ENCODE assay signal across 9 cellular contexts in genomic region chr16:53071748-53072301, GRCh38. TPM values are rescaled to one million over a fixed set of nuclear protein-coding genes. Genes with fewer than 3 reads are reported as not detected.
A peak's percentile ranks its signal among the peaks of the same experiment; 100 is the strongest.
DNase-seq lines count a peak whose midpoint lies in the region; ATAC-seq, FAIRE-seq and TF ChIP-seq lines count a peak whose summit lies in the region.
"Had no signal": no experiment of that assay in that cellular context is flagged by ENCODE, and none has a peak within 500 bp of the region (broad histone marks: within the 10 kb centered on the region; RNA-seq: fewer than 3 reads in every experiment).

No MANE protein-coding gene starts in this region.

- H2BK15ac ChIP-seq in IMR-90 (ENCODE audit: low read depth, low read length) = no peak overlapping the region

- no peak for TF ChIP-seq RAD21 in IMR-90 (IDR thresholded peaks at IDR 0.05; ENCODE audit: low read length)

- POLR2A ChIA-PET in IMR-90 (lab: Charles Lee; ENCODE audit: unreplicated experiment) = no interaction called here
- POLR2A ChIA-PET in endothelial cell of umbilical vein (lab: Charles Lee) = interaction anchor here (0.7 to 0.8 kb wide), 2 partner anchors 18 to 22 kb away, joined by 3 to 7 read pairs; no protein-coding TSS in a partner anchor

- FAIRE-seq in endothelial cell of umbilical vein (lab: Jason Lieb, UNC) = no peak

- H4K20me1 ChIP-seq in IMR-90 (ENCODE audit: insufficient read depth, low read length) (no peaks in the 10 kb centered on the region; the same call in 1 of the 2 replicates), endothelial cell of umbilical vein (replicated peaks; ENCODE audit: control insufficient read depth, extremely low read depth, insufficient read depth, low read length) (no peaks in the 10 kb centered on the region)

- H4K5ac ChIP-seq in IMR-90 (ENCODE audit: low read depth, low read length) = no peak overlapping the region

- no peak overlapping the region for H3K4me2 ChIP-seq in IMR-90 (ENCODE audit: low read depth, low read length)
- peak overlapping the region; percentile 65 for H3K4me2 ChIP-seq in endothelial cell of umbilical vein (ENCODE audit: insufficient read depth, low read length)

- H2BK120ac ChIP-seq in IMR-90 (ENCODE audit: low read depth, low read length) = no peak overlapping the region

- dilution Hi-C loops in IMR-90 (cut with HindIII; ENCODE audit: low sequenced_read_pairs, unreplicated experiment) = no loop called here
- dilution Hi-C loops in endothelial cell of umbilical vein (cut with MboI; ENCODE audit: extremely low pct_ligation_motif_present, low sequenced_read_pairs) = no loop called here

- no peak overlapping the region for H2BK20ac ChIP-seq in IMR-90 (ENCODE audit: low read depth, low read length)

- CTCF ChIA-PET in IMR-90 (lab: Yijun Ruan, JAX) = interaction anchor here (0.7 kb wide), 1 partner anchor 63 kb away, joined by 4 read pairs; no protein-coding TSS in a partner anchor
- CTCF ChIA-PET in endothelial cell of umbilical vein (lab: Charles Lee) = interaction anchor here (0.8 to 1.6 kb wide), 4 partner anchors 11 to 17 kb away, joined by 3 to 4 read pairs (median 3); partner anchors contain the start of gene CHD9

- H3K4me3 ChIP-seq in IMR-90 (ENCODE audit: insufficient read depth, low read depth, low read length) = no peak overlapping the region
- peak overlapping the region in 1 of 3 experiments; percentile 23 for H3K4me3 ChIP-seq in endothelial cell of umbilical vein (replicated peaks in 1 of 3; ENCODE audit: insufficient read depth in 1 of 3, low read depth in 1 of 3, low read length in 3 of 3)
- H3K4me3 ChIP-seq in rectal smooth muscle tissue (ENCODE audit: low read length) = peak overlapping the region; percentile 31

- no peak overlapping the region for H2AFZ ChIP-seq in IMR-90 (replicated peaks; ENCODE audit: low read length, poor library complexity)
- peak overlapping the region; percentile 18 for H2AFZ ChIP-seq in endothelial cell of umbilical vein (ENCODE audit: low read depth, low read length)

- H3K56ac ChIP-seq in IMR-90 (ENCODE audit: extremely low read depth, insufficient read depth, low read length) = no peak overlapping the region

- TF ChIP-seq POLR2A in IMR-90 (IDR thresholded peaks at IDR 0.05; ENCODE audit: low read depth, low read length) (no peak), endothelial cell of umbilical vein (IDR thresholded peaks at IDR 0.05; ENCODE audit: low read depth, low read length) (no peak)

- no peak for TF ChIP-seq CTCF in IMR-90 (conservative IDR thresholded peaks at IDR 0.05; ENCODE audit: low read depth, low read length)
- no peak for TF ChIP-seq CTCF in endothelial cell of umbilical vein (IDR thresholded peaks at IDR 0.05; ENCODE audit: extremely low read depth in 1 of 2, insufficient read depth in 1 of 2, low read depth in 1 of 2, low read length in 2 of 2)

- ATAC-seq in IMR-90 (ENCODE audit: low read depth) = no peak

- H3K4ac ChIP-seq in IMR-90 (ENCODE audit: low read depth, low read length) = no peak overlapping the region

- no peak overlapping the region for H3K14ac ChIP-seq in IMR-90 (replicated peaks; ENCODE audit: low read depth, low read length)

- H3K27ac ChIP-seq in IMR-90 (ENCODE audit: insufficient read depth, low read length) (no peak overlapping the region), endothelial cell of umbilical vein (ENCODE audit: insufficient read depth, low read depth, low read length) (peak overlapping the region; percentile 5), rectal smooth muscle tissue (ENCODE audit: low read depth, low read length) (peak overlapping the region; percentile 50)
- H3K27ac ChIP-seq: 22Rv1 had no signal

- no peak overlapping the region for H4K8ac ChIP-seq in IMR-90 (ENCODE audit: low read depth in 2 of 2, low read length in 2 of 2)

- H2AK5ac ChIP-seq in IMR-90 (ENCODE audit: low read depth, low read length) = no peak overlapping the region

- 75% methylated on average over 1 of the region's 6 CpGs; no CpG with 5 or more reads in 1 of the 2 experiments for WGBS in IMR-90 (ENCODE audit: extremely low coverage in 2 of 2, insufficient read length in 1 of 2), 2 experiments

- peaks cover 7% of the 10 kb centered on the region for H3K79me2 ChIP-seq in endothelial cell of umbilical vein (ENCODE audit: control insufficient read depth, insufficient read depth, low read length)

- BruUV-seq in IMR-90 (replicated peaks; lab: Mats Ljungman, UMichigan) (no TSS peak), endothelial cell of umbilical vein (replicated peaks; lab: Mats Ljungman, UMichigan) (no TSS peak)

- H3K9ac ChIP-seq in IMR-90 (ENCODE audit: low read depth, low read length) (no peak overlapping the region), endothelial cell of umbilical vein (replicated peaks; ENCODE audit: extremely low read depth, insufficient read depth, low read length) (no peak overlapping the region), rectal smooth muscle tissue (ENCODE audit: low read length) (no peak overlapping the region)

- H3K36me3 ChIP-seq in IMR-90 (ENCODE audit: control insufficient read depth, insufficient read depth, low read length) (peaks cover 4% of the 10 kb centered on the region; the same call in 1 of the 2 replicates), endothelial cell of umbilical vein (ENCODE audit: control insufficient read depth in 2 of 2, extremely low read depth in 1 of 2, insufficient read depth in 2 of 2, low read length in 2 of 2) (no peaks in the 10 kb centered on the region), rectal smooth muscle tissue (ENCODE audit: control insufficient read depth, insufficient read depth, low read length) (no peaks in the 10 kb centered on the region)

- in situ Hi-C loops in IMR-90 (cut with MboI; ENCODE audit: low sequenced_read_pairs) = loop anchor here (25.0 kb wide), 2 partner anchors 365 to 1185 kb away; partner anchors contain the start of gene RBL2

- intact Hi-C loops in IMR-90 (cut with micrococcal nuclease) (no loop called here), endothelial cell of umbilical vein (cut with micrococcal nuclease) (loop anchor here (1.0 to 5.0 kb wide), 3 partner anchors 19 to 90 kb away; no protein-coding TSS in a partner anchor)

- peak; percentile 3 for DNase-seq in NCI-H748 (lab: John Stamatoyannopoulos, UW; ENCODE audit: unreplicated experiment)
- DNase-seq in NCI-H748 treated with DMSO at 0.1 percent for 48 hours (lab: John Stamatoyannopoulos, UW) = no peak
- DNase-seq in IMR-90 = no peak
- peak; percentile 88 for DNase-seq in endothelial cell of umbilical vein (ENCODE audit: low read depth, low spot score)
- DNase-seq in GM19238 (ENCODE audit: insufficient read length, low spot score) = no peak
- DNase-seq in HT-29 (ENCODE audit: low spot score) = no peak
- DNase-seq in activated CD4-positive, CD25-positive, alpha-beta regulatory T cell (lab: John Stamatoyannopoulos, UW) = no peak

- H3K27me3 ChIP-seq in IMR-90 (ENCODE audit: control insufficient read depth, insufficient read depth, low read length) (no peaks in the 10 kb centered on the region), endothelial cell of umbilical vein (ENCODE audit: control insufficient read depth in 2 of 2, insufficient read depth in 2 of 2, low read length in 2 of 2) (no peaks in the 10 kb centered on the region), rectal smooth muscle tissue (ENCODE audit: control insufficient read depth, insufficient read depth, low read length) (no peaks in the 10 kb centered on the region)

- H3K9me3 ChIP-seq in IMR-90 (ENCODE audit: control insufficient read depth, insufficient read depth, low read length) = no peaks in the 10 kb centered on the region
- no peaks in the 10 kb centered on the region for H3K9me3 ChIP-seq in endothelial cell of umbilical vein (replicated peaks; ENCODE audit: control insufficient read depth, insufficient read depth, low read length)

- no peak overlapping the region for H2AK9ac ChIP-seq in IMR-90 (replicated peaks; ENCODE audit: low read depth, low read length, poor library complexity)

- H3K9me1 ChIP-seq in IMR-90 (ENCODE audit: insufficient read depth, low read length) (peaks cover 8% of the 10 kb centered on the region; the same call in 1 of the 2 replicates), endothelial cell of umbilical vein (replicated peaks; ENCODE audit: control insufficient read depth, extremely low read depth, insufficient read depth, low read length) (no peaks in the 10 kb centered on the region)

- 0 out of 2 replicates have a peak overlapping the region, but pooled peaks have one; percentile 65 for H3K23ac ChIP-seq in IMR-90 (ENCODE audit: low read depth, low read length)

- no peak overlapping the region for H4K91ac ChIP-seq in IMR-90 (ENCODE audit: insufficient read depth, low read depth, low read length)

- H3K4me1 ChIP-seq in IMR-90 (ENCODE audit: control insufficient read depth, insufficient read depth, low read length) (no peaks in the 10 kb centered on the region; the same call in 1 of the 2 replicates), endothelial cell of umbilical vein (ENCODE audit: control insufficient read depth, extremely low read depth, insufficient read depth, low read length) (peaks cover 11% of the 10 kb centered on the region), rectal smooth muscle tissue (ENCODE audit: control insufficient read depth, insufficient read depth, low read length) (no peaks in the 10 kb centered on the region)

- H3K79me1 ChIP-seq in IMR-90 (ENCODE audit: low read depth in 1 of 2, low read length in 2 of 2) = peaks cover 24 to 40% of the 10 kb centered on the region in 2 experiments

- H3K18ac ChIP-seq in IMR-90 (ENCODE audit: low read depth, low read length) = no peak overlapping the region

- H2BK5ac ChIP-seq in IMR-90 (ENCODE audit: low read depth, low read length, poor library complexity, severe bottlenecking) = no peak overlapping the region

RNA-seq across cellular contexts. Expression of gene CHD9, which starts 17.0 kb away (rescaled TPM):
- total RNA-seq in IMR-90 (2012; rRNA removed) = 48.8 and 61.4 TPM in 2 replicates
- 8.4 and 9.1 TPM in 2 replicates for polyA plus RNA-seq in IMR-90 (2012; rRNA removed)
- polyA plus RNA-seq in IMR-90 (2012; cell fraction: cytosol; rRNA removed) = 0.93 and 1.8 TPM in 2 replicates
- polyA plus RNA-seq in IMR-90 (2012; cell fraction: nucleus; rRNA removed; ENCODE audit: low replicate concordance) = 1.9 and 26.7 TPM in 2 replicates
- total RNA-seq in endothelial cell of umbilical vein = 59.2 and 62.1 TPM in 2 replicates
- polyA plus RNA-seq in endothelial cell of umbilical vein = 8.6 and 9.9 TPM in 2 replicates
- 10.7 and 11.8 TPM in 2 replicates for polyA plus RNA-seq in endothelial cell of umbilical vein (2011; cell fraction: cytosol; rRNA removed)
- polyA plus RNA-seq in endothelial cell of umbilical vein (2011; cell fraction: nucleus; rRNA removed) = 54.6 and 64.1 TPM in 2 replicates
- 21.5 and 28.0 TPM in 2 replicates for polyA plus RNA-seq in endothelial cell of umbilical vein (2012)
- polyA minus RNA-seq in endothelial cell of umbilical vein = 96.2 and 101 TPM in 2 replicates
- polyA minus RNA-seq in endothelial cell of umbilical vein (2011; cell fraction: cytosol; rRNA and poly(A)+ RNA removed) = 18.7 TPM
- polyA minus RNA-seq in endothelial cell of umbilical vein (2011; cell fraction: nucleus; rRNA and poly(A)+ RNA removed) = 134 and 216 TPM in 2 replicates
- total RNA-seq in HT-29 (2014; rRNA removed; shearing (Covaris generic)) = 8.1 and 15.2 TPM in 2 replicates

RNA-seq across cellular contexts. Expression of gene CHD9NB, which starts 19.1 kb away (rescaled TPM):
- 1.1 TPM in 2 replicates for total RNA-seq in IMR-90 (2012; rRNA removed)
- polyA plus RNA-seq in IMR-90 (2012; rRNA removed) = 0.94 and 1.2 TPM in 2 replicates
- 0.29 and 0.55 TPM in 2 replicates for polyA plus RNA-seq in IMR-90 (2012; cell fraction: cytosol; rRNA removed)
- polyA plus RNA-seq in IMR-90 (2012; cell fraction: nucleus; rRNA removed; ENCODE audit: low replicate concordance) = 0.41 and 0.61 TPM in 2 replicates
- 0.66 and 1.7 TPM in 2 replicates for total RNA-seq in endothelial cell of umbilical vein
- polyA plus RNA-seq in endothelial cell of umbilical vein = 0.35 and 0.44 TPM in 2 replicates
- polyA plus RNA-seq in endothelial cell of umbilical vein (2011; cell fraction: cytosol; rRNA removed) = 0.58 TPM in 2 replicates
- 0.94 and 1.2 TPM in 2 replicates for polyA plus RNA-seq in endothelial cell of umbilical vein (2011; cell fraction: nucleus; rRNA removed)
- 0.71 and 1.5 TPM in 2 replicates for polyA plus RNA-seq in endothelial cell of umbilical vein (2012)
- polyA minus RNA-seq in endothelial cell of umbilical vein = 0.53 and 1.4 TPM in 2 replicates
- polyA minus RNA-seq in endothelial cell of umbilical vein (2011; cell fraction: cytosol; rRNA and poly(A)+ RNA removed) = not detected
- 0.72 and 1.3 TPM in 2 replicates for polyA minus RNA-seq in endothelial cell of umbilical vein (2011; cell fraction: nucleus; rRNA and poly(A)+ RNA removed)
- 3.4 and 4.1 TPM in 2 replicates for total RNA-seq in HT-29 (2014; rRNA removed; shearing (Covaris generic))

Comparison
In these comparisons a context has a peak if more than half of its experiments do, and no peak if none do; other contexts are left out.
1. DNase-seq: peak in NCI-H748 (single experiment) and endothelial cell of umbilical vein (single experiment); none in NCI-H748 treated with DMSO at 0.1 percent for 48 hours (single experiment), IMR-90 (single experiment), GM19238 (single experiment), HT-29 (single experiment) and activated CD4-positive, CD25-positive, alpha-beta regulatory T cell (0 of 4).